In genomic region chr2:67716895-67717294, GRCh38 we compare ENCODE assay signal across 19 cellular contexts.
"Had no signal": no experiment of that assay in that cellular context is flagged by ENCODE, and none has a peak within 500 bp of the region (broad histone marks: within the 10 kb centered on the region; RNA-seq: fewer than 3 reads in every experiment).

No MANE protein-coding gene starts in this region.

- H3K36me3 ChIP-seq: esophagus muscularis mucosa, stomach, thoracic aorta had no signal

- H3K4me3 ChIP-seq: esophagus muscularis mucosa, hepatocyte, psoas muscle, skin epidermis, stomach, thoracic aorta had no signal

- H2AFZ ChIP-seq: hepatocyte had no signal

- DNase-seq: effector memory CD4-positive, alpha-beta T cell; kidney; mesendoderm; naive B cell; nephron progenitor cell; psoas muscle; retina; stimulated activated CD4-positive, alpha-beta T cell treated with anti-CD3 and anti-CD28 coated beads, Interleukin-12 subunit alpha, Interleukin-12 subunit beta, amount 100 ng/mL, for 4 hours; stimulated activated naive CD4-positive, alpha-beta T cell; stomach; substantia nigra had no signal

- H3K27ac ChIP-seq: epithelial cell of prostate, esophagus muscularis mucosa, foreskin keratinocyte, hepatocyte, psoas muscle, skin epidermis, stomach, thoracic aorta had no signal

- H3K4me2 ChIP-seq: hepatocyte had no signal

- H3K27me3 ChIP-seq: esophagus muscularis mucosa, foreskin keratinocyte, hepatocyte, stomach had no signal

- FAIRE-seq: endometrium, kidney, urothelium cell line had no signal

- H3K9me3 ChIP-seq: esophagus muscularis mucosa, psoas muscle, thoracic aorta had no signal

- H3K79me2 ChIP-seq: hepatocyte had no signal

- H3K4me1 ChIP-seq: foreskin keratinocyte, psoas muscle, stomach had no signal
